Comparison of ENCODE assay signal across 14 cellular contexts in genomic region chr20:40305303-40305702, GRCh38.
A peak's percentile ranks its signal among the peaks of the same experiment; 100 is the strongest.
DNase-seq lines count a peak whose midpoint lies in the region; ATAC-seq and TF ChIP-seq lines count a peak whose summit lies in the region.
"Had no signal": no experiment of that assay in that cellular context is flagged by ENCODE, and none has a peak within 500 bp of the region (broad histone marks: within the 10 kb centered on the region; RNA-seq: fewer than 3 reads in every experiment).

No MANE protein-coding gene starts in this region.

- H3K4me1 ChIP-seq in right atrium auricular region (peaks cover 0 to 6% of the 10 kb centered on the region in 2 donors), endodermal cell (ENCODE audit: control insufficient read depth, insufficient read depth, low read length) (peaks cover 19% of the 10 kb centered on the region), skeletal muscle tissue (ENCODE audit: control insufficient read depth in 3 of 3, insufficient read depth in 3 of 3, low read length in 3 of 3) (peaks cover 31 to 42% (median 34%) of the 10 kb centered on the region in 3 donors)

- H3K27me3 Mint-ChIP-seq in endodermal cell (ENCODE audit: insufficient read depth) (no peaks in the 10 kb centered on the region), nephron progenitor cell (ENCODE audit: low read depth, poor library complexity) (peaks cover 2% of the 10 kb centered on the region)

- TF ChIP-seq CTCF in right atrium auricular region (IDR thresholded peaks at IDR 0.05) (no peak), endodermal cell (conservative IDR thresholded peaks at IDR 0.05) (no peak), nephron progenitor cell (IDR thresholded peaks at IDR 0.05) (no peak)

- no peak overlapping the region for H3K4me3 ChIP-seq in right atrium auricular region
- no peak overlapping the region for H3K4me3 ChIP-seq in endodermal cell (ENCODE audit: low read length)
- H3K4me3 ChIP-seq in skeletal muscle tissue (ENCODE audit: low read length in 3 of 3), result peak overlapping the region in 2 of 3 donors; percentile 15 to 45
- H3K4me3 ChIP-seq: BLaER1 treated with 17β-estradiol and CSF1 and Interleukin-3, amounts not matched to agents 10 nM and 100 nM had no signal

- peak overlapping the region; percentile 95 for H3K27ac Mint-ChIP-seq in endodermal cell
- H3K27ac Mint-ChIP-seq in nephron progenitor cell, result peak overlapping the region; percentile 18
- H3K27ac Mint-ChIP-seq: CD4-positive, CD25-positive, alpha-beta regulatory T cell had no signal

- H3K4me3 Mint-ChIP-seq in endodermal cell (no peak overlapping the region), nephron progenitor cell (no peak overlapping the region)
- H3K4me3 Mint-ChIP-seq: CD4-positive, CD25-positive, alpha-beta regulatory T cell had no signal

- intact Hi-C loops in Right ventricle myocardium superior (cut with DNase I), result no loop called here

- H3K36me3 ChIP-seq in right atrium auricular region, result no peaks in the 10 kb centered on the region
- no peaks in the 10 kb centered on the region for H3K36me3 ChIP-seq in endodermal cell (ENCODE audit: control insufficient read depth, insufficient read depth, low read length)
- H3K36me3 ChIP-seq in skeletal muscle tissue (ENCODE audit: control insufficient read depth in 3 of 3, insufficient read depth in 3 of 3, low read length in 3 of 3), result no peaks in the 10 kb centered on the region
- H3K36me3 ChIP-seq: BLaER1 treated with 17β-estradiol and CSF1 and Interleukin-3, amounts not matched to agents 10 nM and 100 nM had no signal

- DNase-seq in Right ventricle myocardium superior (peak; percentile 39), right atrium auricular region (ENCODE audit: low spot score) (no peak), endodermal cell (no peak), nephron progenitor cell (no peak), AML-193 (lab: John Stamatoyannopoulos, UW) (no peak), caudate nucleus (lab: John Stamatoyannopoulos, UW) (no peak)
- DNase-seq: 8988T; CD4-positive, CD25-positive, alpha-beta regulatory T cell; DMS53; GF-D8; HCEC 1CT had no signal

- peaks cover 41% of the 10 kb centered on the region for H3K4me1 Mint-ChIP-seq in endodermal cell
- H3K4me1 Mint-ChIP-seq in nephron progenitor cell, result peaks cover 22% of the 10 kb centered on the region
- H3K4me1 Mint-ChIP-seq: CD4-positive, CD25-positive, alpha-beta regulatory T cell had no signal

- WGBS in endodermal cell (ENCODE audit: insufficient coverage in 1 of 2, insufficient read length in 1 of 2), 2 experiments, result 87 to 94% methylated on average over 2 of the region's 2 CpGs

- peak; percentile 78 for ATAC-seq in Right ventricle myocardium superior (ENCODE audit: poor library complexity)
- ATAC-seq in GM21576 (IDR thresholded peaks at IDR 0.05; ENCODE audit: unreplicated experiment), result no peak

- H3K27ac ChIP-seq in right atrium auricular region (no peak overlapping the region), endodermal cell (ENCODE audit: low read depth, low read length) (no peak overlapping the region), skeletal muscle tissue (ENCODE audit: low read depth, low read length) (peak overlapping the region; percentile 76), caudate nucleus (ENCODE audit: low read depth, low read length) (no peak overlapping the region)
- H3K27ac ChIP-seq: BLaER1 treated with 17β-estradiol and CSF1 and Interleukin-3, amounts not matched to agents 10 nM and 100 nM had no signal

- H3K36me3 Mint-ChIP-seq in endodermal cell (ENCODE audit: low read depth), result no peaks in the 10 kb centered on the region
- H3K36me3 Mint-ChIP-seq in nephron progenitor cell (ENCODE audit: low read depth), result no peaks in the 10 kb centered on the region
- H3K36me3 Mint-ChIP-seq: CD4-positive, CD25-positive, alpha-beta regulatory T cell had no signal

- H3K9ac ChIP-seq in endodermal cell (ENCODE audit: extremely low read depth, low read length, poor library complexity, severe bottlenecking), result no peak overlapping the region
- no peak overlapping the region for H3K9ac ChIP-seq in skeletal muscle tissue (ENCODE audit: low read depth in 1 of 3, low read length in 3 of 3)
- H3K9ac ChIP-seq: BLaER1 treated with 17β-estradiol and CSF1 and Interleukin-3, amounts not matched to agents 10 nM and 100 nM had no signal

- no peaks in the 10 kb centered on the region for H3K27me3 ChIP-seq in right atrium auricular region
- no peaks in the 10 kb centered on the region for H3K27me3 ChIP-seq in endodermal cell (ENCODE audit: control insufficient read depth, insufficient read depth, low read length, poor library complexity, severe bottlenecking)
- no peaks in the 10 kb centered on the region for H3K27me3 ChIP-seq in skeletal muscle tissue (ENCODE audit: control insufficient read depth in 3 of 3, insufficient read depth in 3 of 3, low read length in 3 of 3)
- H3K27me3 ChIP-seq: BLaER1 treated with 17β-estradiol and CSF1 and Interleukin-3, amounts not matched to agents 10 nM and 100 nM had no signal

- H3K9me3 ChIP-seq in right atrium auricular region (no peaks in the 10 kb centered on the region), endodermal cell (ENCODE audit: control insufficient read depth, low read length) (no peaks in the 10 kb centered on the region), skeletal muscle tissue (ENCODE audit: control insufficient read depth in 3 of 3, low read length in 3 of 3) (no peaks in the 10 kb centered on the region)
- H3K9me3 ChIP-seq: BLaER1 treated with 17β-estradiol and CSF1 and Interleukin-3, amounts not matched to agents 10 nM and 100 nM had no signal

- H3K9me3 Mint-ChIP-seq in endodermal cell, result no peaks in the 10 kb centered on the region
- H3K9me3 Mint-ChIP-seq in nephron progenitor cell, result no peaks in the 10 kb centered on the region

Comparison
In these comparisons a context has a peak if more than half of its experiments do, and no peak if none do; other contexts are left out.
1. H3K4me3 ChIP-seq: peak in skeletal muscle tissue (2 of 3); none in right atrium auricular region (0 of 2) and endodermal cell (single experiment).